1 cellular context compared by ENCODE assay signal in the genomic region with DNA sequence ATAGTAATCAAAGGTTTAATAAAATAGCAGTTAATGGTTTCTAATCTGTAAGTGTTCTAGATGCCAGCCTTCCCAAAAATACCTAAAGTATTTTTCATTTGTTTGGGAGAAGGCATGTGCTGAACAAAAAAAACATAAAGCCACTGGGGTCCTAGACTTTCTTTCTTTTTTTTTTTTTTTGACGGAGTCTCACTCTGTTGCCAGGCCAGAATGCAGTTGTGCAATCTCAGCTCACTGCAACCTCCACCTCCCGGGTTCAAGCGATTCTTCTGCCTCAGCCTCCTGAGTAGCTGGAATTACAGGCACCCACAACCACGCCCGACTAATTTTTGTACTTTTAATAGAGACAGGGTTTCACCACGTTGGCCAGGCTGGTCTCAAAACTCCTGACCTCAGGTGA.
TF ChIP-seq lines count a peak whose summit lies in the region.

No MANE protein-coding gene starts in this region.

TF ChIP-seq in H1, 55 proteins besides CTCF, POLR2A, EP300 and RAD21:
- 0 out of 2 replicates have a peak, but pooled peaks have one; percentile 41 for TF ChIP-seq CEBPB (IDR thresholded peaks at IDR 0.05; ENCODE audit: low read depth, low read length)
TF ChIP-seq in H1: peak in this region for 1; not testable (repeated sequence) for 54.
